1 cellular context compared by ENCODE assay signal in genomic region chr5:14760548-14761002, GRCh38.
TF ChIP-seq lines count a peak whose summit lies in the region.

No MANE protein-coding gene starts in this region.

TF ChIP-seq in HepG2, 621 proteins besides CTCF, POLR2A, EP300 and RAD21 (continued from another document and continues in another):
- TF ChIP-seq ZNF318 (CRISPR knock-in tag; IDR thresholded peaks at IDR 0.05): no peak
- TF ChIP-seq FOXK2 (IDR thresholded peaks at IDR 0.05): no peak
- TF ChIP-seq CREBL2 (CRISPR knock-in tag; IDR thresholded peaks at IDR 0.05; ENCODE audit: borderline replicate concordance): no peak
- TF ChIP-seq NFIC (IDR thresholded peaks at IDR 0.05; ENCODE audit: low read length): no peak
- TF ChIP-seq POGK (CRISPR knock-in tag; conservative IDR thresholded peaks at IDR 0.05): no peak
- TF ChIP-seq E2F5 (CRISPR knock-in tag; conservative IDR thresholded peaks at IDR 0.05): no peak
- no peak for TF ChIP-seq REXO4 (CRISPR knock-in tag; IDR thresholded peaks at IDR 0.05; ENCODE audit: borderline replicate concordance)
- TF ChIP-seq ZNF841 (CRISPR knock-in tag; IDR thresholded peaks at IDR 0.05; ENCODE audit: borderline replicate concordance): no peak
- TF ChIP-seq ZNF512 (CRISPR knock-in tag; IDR thresholded peaks at IDR 0.05): no peak
- no peak for TF ChIP-seq ZNF639 (CRISPR knock-in tag; conservative IDR thresholded peaks at IDR 0.05)
- peak; percentile 88 for TF ChIP-seq PPARG (CRISPR knock-in tag; conservative IDR thresholded peaks at IDR 0.05)
- no peak for TF ChIP-seq ZNF784 (CRISPR knock-in tag; IDR thresholded peaks at IDR 0.05; ENCODE audit: borderline replicate concordance)
- no peak for TF ChIP-seq ZBTB38 (CRISPR knock-in tag; IDR thresholded peaks at IDR 0.05)
- no peak for TF ChIP-seq SRY (CRISPR knock-in tag; IDR thresholded peaks at IDR 0.05)
- peak; percentile 57; the same call in 1 of the 2 replicates for TF ChIP-seq ARID3A (IDR thresholded peaks at IDR 0.05; ENCODE audit: low read depth, low read length)
- peak; percentile 73 for TF ChIP-seq AHDC1 (CRISPR knock-in tag; IDR thresholded peaks at IDR 0.05; ENCODE audit: borderline replicate concordance)
- TF ChIP-seq FOSL1 (CRISPR knock-in tag; IDR thresholded peaks at IDR 0.05; ENCODE audit: borderline replicate concordance): no peak
- no peak for TF ChIP-seq E2F1 (CRISPR knock-in tag; IDR thresholded peaks at IDR 0.05)
- no peak for TF ChIP-seq WIZ (CRISPR knock-in tag; IDR thresholded peaks at IDR 0.05)
- TF ChIP-seq SMAD9 (CRISPR knock-in tag; IDR thresholded peaks at IDR 0.05): no peak
- no peak for TF ChIP-seq FOXO1 (CRISPR knock-in tag; IDR thresholded peaks at IDR 0.05)
- no peak for TF ChIP-seq ZNF564 (CRISPR knock-in tag; IDR thresholded peaks at IDR 0.05)
- no peak for TF ChIP-seq ZNF530 (CRISPR knock-in tag; IDR thresholded peaks at IDR 0.05; ENCODE audit: low read depth)
- TF ChIP-seq RBAK (CRISPR knock-in tag; IDR thresholded peaks at IDR 0.05): no peak
- TF ChIP-seq ZNF720 (CRISPR knock-in tag; IDR thresholded peaks at IDR 0.05): no peak
- TF ChIP-seq BATF2 (CRISPR knock-in tag; IDR thresholded peaks at IDR 0.05): no peak
- TF ChIP-seq ZNF326 (CRISPR knock-in tag; IDR thresholded peaks at IDR 0.05; ENCODE audit: borderline replicate concordance): no peak
- TF ChIP-seq HMG20B (CRISPR knock-in tag; conservative IDR thresholded peaks at IDR 0.05): no peak
- TF ChIP-seq MTA3 (CRISPR knock-in tag; IDR thresholded peaks at IDR 0.05): no peak
- no peak for TF ChIP-seq NFYB (CRISPR knock-in tag; IDR thresholded peaks at IDR 0.05)
- TF ChIP-seq MIXL1 (CRISPR knock-in tag; IDR thresholded peaks at IDR 0.05): no peak
